19 cellular contexts compared by ENCODE assay signal in genomic region chr12:29216266-29216665, GRCh38.
DNase-seq lines count a peak whose midpoint lies in the region; ATAC-seq and TF ChIP-seq lines count a peak whose summit lies in the region.
"Had no signal": no experiment of that assay in that cellular context is flagged by ENCODE, and none has a peak within 500 bp of the region (broad histone marks: within the 10 kb centered on the region; RNA-seq: fewer than 3 reads in every experiment).

No MANE protein-coding gene starts in this region.

- H3K79me1 ChIP-seq in mesendoderm (ENCODE audit: low read length) = no peaks in the 10 kb centered on the region

- H2BK5ac ChIP-seq in mesendoderm (ENCODE audit: low read length) = no peak overlapping the region

- H4K20me1 ChIP-seq in BLaER1 (no peaks in the 10 kb centered on the region), SK-N-SH (ENCODE audit: insufficient read depth) (no peaks in the 10 kb centered on the region)

- TF ChIP-seq POLR2A in body of pancreas (IDR thresholded peaks at IDR 0.05) = no peak

- no peak overlapping the region for H3K4ac ChIP-seq in mesendoderm (ENCODE audit: low read depth, low read length)

- no peak overlapping the region for H4K8ac ChIP-seq in mesendoderm (ENCODE audit: low read depth, low read length)

- H3K18ac ChIP-seq in mesendoderm (ENCODE audit: low read length) = peak overlapping the region; percentile 30

- H3K9me3 ChIP-seq in BLaER1 = peaks cover 8% of the 10 kb centered on the region
- H3K9me3 ChIP-seq in SK-N-SH = no peaks in the 10 kb centered on the region
- no peaks in the 10 kb centered on the region for H3K9me3 ChIP-seq in body of pancreas

- H2BK120ac ChIP-seq in mesendoderm (ENCODE audit: low read depth, low read length) = no peak overlapping the region

- WGBS in SK-N-SH (ENCODE audit: low lambda C conversion rate) = 54% methylated on average over 2 of the region's 2 CpGs
- no CpG with 5 or more reads among the region's 2 CpGs for WGBS in mesendoderm (ENCODE audit: extremely low coverage, insufficient coverage, low lambda C conversion rate)
- 62% methylated on average over 2 of the region's 2 CpGs for WGBS in body of pancreas, 2 donors

- no peak overlapping the region for H2AFZ ChIP-seq in SK-N-SH (ENCODE audit: low read depth)

- peak overlapping the region; percentile 67 for H3K4me2 ChIP-seq in BLaER1
- H3K4me2 ChIP-seq in SK-N-SH = 0 out of 2 replicates have a peak overlapping the region, but pooled peaks have one; percentile 4
- H3K4me2 ChIP-seq in mesendoderm (ENCODE audit: low read length) = no peak overlapping the region

- TF ChIP-seq RAD21 in SK-N-SH (IDR thresholded peaks at IDR 0.05; ENCODE audit: low read length) = no peak

- no peak overlapping the region for H3K23ac ChIP-seq in mesendoderm (ENCODE audit: low read length)

- H3K9ac ChIP-seq in BLaER1 (0 out of 2 replicates have a peak overlapping the region, but pooled peaks have one; percentile 55), SK-N-SH (no peak overlapping the region), mesendoderm (ENCODE audit: low read length) (no peak overlapping the region)

- TF ChIP-seq CTCF in SK-N-SH (IDR thresholded peaks at IDR 0.05) = no peak
- no peak for TF ChIP-seq CTCF in body of pancreas (IDR thresholded peaks at IDR 0.05)

- no peak for ATAC-seq in HG02759 (IDR thresholded peaks at IDR 0.05; ENCODE audit: unreplicated experiment)
- no peak for ATAC-seq in body of pancreas
- ATAC-seq: GM12878, HCT116, PC-3 had no signal

- H3K36me3 ChIP-seq in BLaER1 = no peaks in the 10 kb centered on the region
- H3K36me3 ChIP-seq in SK-N-SH (replicated peaks in 1 of 2; ENCODE audit: control insufficient read depth in 1 of 2, insufficient read depth in 2 of 2, low read length in 1 of 2) = no peaks in the 10 kb centered on the region
- no peaks in the 10 kb centered on the region for H3K36me3 ChIP-seq in mesendoderm (ENCODE audit: control insufficient read depth, insufficient read depth, low read length)
- no peaks in the 10 kb centered on the region for H3K36me3 ChIP-seq in body of pancreas (replicated peaks in 1 of 2; ENCODE audit: insufficient read depth in 1 of 2, low read depth in 2 of 2)

- TF ChIP-seq EP300 in SK-N-SH (IDR thresholded peaks at IDR 0.05; ENCODE audit: borderline replicate concordance in 1 of 2, low read depth in 1 of 2, low read length in 1 of 2) = peak in 1 of 2 experiments; percentile 4; a peak in 1 of 4 replicates

- in situ Hi-C loops in KBM-7 (cut with MboI; ENCODE audit: low pct_unique_long_range_greater_than_20kb, low sequenced_read_pairs) = no loop called here

- H3K79me2 ChIP-seq in SK-N-SH (ENCODE audit: insufficient read depth) = no peaks in the 10 kb centered on the region
- H3K79me2 ChIP-seq in mesendoderm (ENCODE audit: control insufficient read depth, insufficient read depth, low read length) = no peaks in the 10 kb centered on the region

- H3F3A ChIP-seq in SK-N-SH (replicated peaks; ENCODE audit: insufficient read depth) = no peaks in the 10 kb centered on the region

- H3K27ac ChIP-seq in BLaER1 (no peak overlapping the region; the same call in 1 of the 2 replicates), SK-N-SH (ENCODE audit: low read depth in 2 of 2, low read length in 1 of 2) (peak overlapping the region in 1 of 2 experiments; percentile 64; a peak in 2 of 4 replicates), mesendoderm (ENCODE audit: low read depth, low read length) (no peak overlapping the region), body of pancreas (no peak overlapping the region)
- H3K27ac ChIP-seq: RWPE1 had no signal

- H3K9me2 ChIP-seq in SK-N-SH = no peaks in the 10 kb centered on the region

- H2AK5ac ChIP-seq in mesendoderm (ENCODE audit: low read length) = no peak overlapping the region

- CTCF ChIA-PET in SK-N-SH (lab: Yijun Ruan, JAX) = no interaction called here

- H3K4me3 ChIP-seq in BLaER1 (no peak overlapping the region), SK-N-SH (ENCODE audit: low read depth in 2 of 2, low read length in 1 of 2) (no peak overlapping the region), mesendoderm (ENCODE audit: low read length) (no peak overlapping the region), body of pancreas (no peak overlapping the region)
- H3K4me3 ChIP-seq: GM12878 had no signal

- H3K27me3 ChIP-seq in BLaER1 = no peaks in the 10 kb centered on the region
- no peaks in the 10 kb centered on the region for H3K27me3 ChIP-seq in SK-N-SH (ENCODE audit: insufficient read depth)
- H3K27me3 ChIP-seq in mesendoderm (ENCODE audit: insufficient read depth, low read length, poor library complexity) = no peaks in the 10 kb centered on the region
- no peaks in the 10 kb centered on the region for H3K27me3 ChIP-seq in body of pancreas

- H4K5ac ChIP-seq in mesendoderm (ENCODE audit: low read length) = no peak overlapping the region

- intact Hi-C loops in body of pancreas (cut with DNase I) = no loop called here

- H3K4me1 ChIP-seq in BLaER1 = peaks cover 21% of the 10 kb centered on the region
- H3K4me1 ChIP-seq in SK-N-SH (ENCODE audit: control insufficient read depth in 1 of 2, insufficient read depth in 2 of 2, low read depth in 1 of 2, low read length in 1 of 2) = peaks cover 14 to 17% of the 10 kb centered on the region in 2 experiments; a peak in 3 of 4 replicates
- H3K4me1 ChIP-seq in mesendoderm (ENCODE audit: control insufficient read depth, low read depth, low read length) = no peaks in the 10 kb centered on the region
- no peaks in the 10 kb centered on the region for H3K4me1 ChIP-seq in body of pancreas

- no peak overlapping the region for H3K56ac ChIP-seq in mesendoderm (ENCODE audit: low read length)

- DNase-seq in KBM-7 (peak; percentile 77), SK-N-SH (peak; percentile 31), mesendoderm (no peak), DMS153 treated with DMSO at 0.1 percent for 48 hours (lab: John Stamatoyannopoulos, UW; ENCODE audit: unreplicated experiment) (no peak), pons (ENCODE audit: low spot score) (no peak), body of pancreas (no peak)
- DNase-seq: C1 segment of cervical spinal cord, GOT3, NCI-H187, NCI-H226, NCI-H524 treated with DMSO at 0.1 percent for 48 hours, PC-3, SIG-M5, SW 1271 had no signal

- H2BK15ac ChIP-seq in mesendoderm (replicated peaks; ENCODE audit: low read depth) = peak overlapping the region; percentile 19

- POLR2A ChIA-PET in SK-N-SH (lab: Yijun Ruan, JAX) = no interaction called here

TF ChIP-seq in SK-N-SH, 30 proteins besides CTCF, POLR2A, EP300 and RAD21:
- TF ChIP-seq TCF12 (IDR thresholded peaks at IDR 0.05) = peak; percentile 24
- TF ChIP-seq GATA2 (CRISPR knock-in tag; IDR thresholded peaks at IDR 0.05) = peak; percentile 66
- TF ChIP-seq FOXJ3 (CRISPR knock-in tag; IDR thresholded peaks at IDR 0.05) = no peak

Comparison
In these comparisons a context has a peak if more than half of its experiments do, and no peak if none do; other contexts are left out.
1. DNase-seq: peak in KBM-7 (single experiment) and SK-N-SH (single experiment); none in mesendoderm (single experiment), DMS153 treated with DMSO at 0.1 percent for 48 hours (single experiment), pons (single experiment) and body of pancreas (0 of 4).